In the genomic region with DNA sequence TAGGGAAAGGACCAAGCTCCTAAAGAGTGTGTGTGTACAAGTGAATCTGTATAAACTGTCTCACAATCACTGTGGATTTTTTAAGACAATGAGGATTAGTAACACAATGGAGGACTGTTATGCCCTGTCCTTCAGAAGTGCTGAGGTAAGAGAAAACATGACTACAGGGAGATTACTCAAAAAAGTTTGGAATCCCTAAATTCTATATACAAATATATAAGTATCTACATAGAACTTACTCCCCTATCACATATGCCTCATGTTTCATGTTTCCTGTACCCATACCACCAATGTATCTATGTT, we compare ENCODE assay signal across 17 cellular contexts.
"Had no signal": no experiment of that assay in that cellular context is flagged by ENCODE, and none has a peak within 500 bp of the region (broad histone marks: within the 10 kb centered on the region; RNA-seq: fewer than 3 reads in every experiment).

No MANE protein-coding gene starts in this region.

- H3K9me3 Mint-ChIP-seq: activated T-helper 1 cell treated with anti-CD3 and anti-CD28 coated beads, Interleukin-12 subunit alpha, Interleukin-12 subunit beta, Interleukin-2, Interleukin-4 antibody, amounts not matched to agents 30 ng/mL and 10 ng/mL and 1 ng/mL, durations not matched to agents 14 hours and 24 hours and 36 hours; stimulated activated memory B cell treated with anti-CD40 and anti-IgM and Interleukin-4, amounts not matched to agents 10 μg/mL and 1 μg/mL and 100 μg/mL, for 72 hours had no signal

- H3K36me3 ChIP-seq: uterus had no signal

- H3K27ac ChIP-seq: body of pancreas, lower lobe of right lung, spleen, uterus, VCaP had no signal

- H3K27me3 Mint-ChIP-seq: stimulated activated memory B cell treated with anti-CD40 and anti-IgM and Interleukin-4, amounts not matched to agents 10 μg/mL and 1 μg/mL and 100 μg/mL, for 72 hours had no signal

- ATAC-seq: body of pancreas; lower lobe of right lung; stimulated activated memory B cell treated with anti-CD40 and anti-IgM and Interleukin-4, amounts not matched to agents 10 μg/mL and 1 μg/mL and 100 μg/mL, for 72 hours had no signal

- FAIRE-seq: colon, keratinocyte had no signal

- DNase-seq: activated CD4-positive, alpha-beta T cell treated with anti-CD3 and anti-CD28 coated beads, Interleukin-2, amount 50 U/mL, for 4 hours; activated gamma-delta T cell treated with Interleukin-2 at 50 U/mL for 16 hours; body of pancreas; endodermal cell; foreskin melanocyte; hypothalamus; lower lobe of right lung; nucleus accumbens; spleen; stimulated activated CD4-positive, alpha-beta T cell treated with anti-CD3 and anti-CD28 coated beads, Interleukin-4, amount 100 ng/mL, for 4 hours; uterus had no signal

- H3K9me3 ChIP-seq: body of pancreas, lower lobe of right lung, spleen, uterus had no signal

- H3K4me3 ChIP-seq: body of pancreas, lower lobe of right lung, spleen, uterus had no signal

- H3K4me3 Mint-ChIP-seq: activated T-helper 1 cell treated with anti-CD3 and anti-CD28 coated beads, Interleukin-12 subunit alpha, Interleukin-12 subunit beta, Interleukin-2, Interleukin-4 antibody, amounts not matched to agents 30 ng/mL and 10 ng/mL and 1 ng/mL, durations not matched to agents 14 hours and 24 hours and 36 hours; endodermal cell; nephron; stimulated activated memory B cell treated with anti-CD40 and anti-IgM and Interleukin-4, amounts not matched to agents 10 μg/mL and 1 μg/mL and 100 μg/mL, for 72 hours had no signal

- H3K27me3 ChIP-seq: body of pancreas, spleen, uterus had no signal

- H3K27ac Mint-ChIP-seq: activated T-helper 1 cell treated with anti-CD3 and anti-CD28 coated beads, Interleukin-12 subunit alpha, Interleukin-12 subunit beta, Interleukin-2, Interleukin-4 antibody, amounts not matched to agents 30 ng/mL and 10 ng/mL and 1 ng/mL, durations not matched to agents 14 hours and 24 hours and 36 hours; endodermal cell; stimulated activated memory B cell treated with anti-CD40 and anti-IgM and Interleukin-4, amounts not matched to agents 10 μg/mL and 1 μg/mL and 100 μg/mL, for 72 hours had no signal
